8 cellular contexts compared by ENCODE assay signal in genomic region chr6:87155920-87156600, GRCh38. TPM values are rescaled to one million over a fixed set of nuclear protein-coding genes. Genes with fewer than 3 reads are reported as not detected.
DNase-seq lines count a peak whose midpoint lies in the region; ATAC-seq and TF ChIP-seq lines count a peak whose summit lies in the region.

No MANE protein-coding gene starts in this region.

- H3K36me3 ChIP-seq in gastroesophageal sphincter: no peaks in the 10 kb centered on the region
- H3K36me3 ChIP-seq in neuronal stem cell (replicated peaks in 1 of 2; ENCODE audit: control insufficient read depth in 2 of 2, insufficient read depth in 2 of 2, low read length in 2 of 2): peaks cover 0 to 29% of the 10 kb centered on the region in 2 donors
- no peaks in the 10 kb centered on the region for H3K36me3 ChIP-seq in thyroid gland

- H3K4me1 ChIP-seq in gastroesophageal sphincter (peaks cover 0 to 75% (median 14%) of the 10 kb centered on the region in 3 donors), neuronal stem cell (ENCODE audit: control insufficient read depth in 2 of 2, insufficient read depth in 1 of 2, low read depth in 1 of 2, low read length in 2 of 2) (peaks cover 0 to 7% of the 10 kb centered on the region in 2 donors), thyroid gland (peaks cover 13 to 18% of the 10 kb centered on the region in 2 donors)

- intact Hi-C loops in thyroid gland (cut with DNase I): no loop called here

- no peaks in the 10 kb centered on the region for H3K79me1 ChIP-seq in neuronal stem cell (ENCODE audit: low read depth, low read length)

- TF ChIP-seq POLR2A in gastroesophageal sphincter (IDR thresholded peaks at IDR 0.05) (no peak), thyroid gland (IDR thresholded peaks at IDR 0.05) (no peak)

- H2BK120ac ChIP-seq in neuronal stem cell (ENCODE audit: low read depth, low read length): peak overlapping the region; percentile 28

- no peak overlapping the region for H3K14ac ChIP-seq in neuronal stem cell (ENCODE audit: low read length)

- no peak for TF ChIP-seq EP300 in gastroesophageal sphincter (IDR thresholded peaks at IDR 0.05)

- TF ChIP-seq CTCF in gastroesophageal sphincter (IDR thresholded peaks at IDR 0.05) (no peak), thyroid gland (IDR thresholded peaks at IDR 0.05) (no peak)

- H3K27me3 ChIP-seq in gastroesophageal sphincter (no peaks in the 10 kb centered on the region), neuronal stem cell (ENCODE audit: control insufficient read depth in 3 of 3, insufficient read depth in 3 of 3, low read depth in 1 of 3, low read length in 3 of 3) (no peaks in the 10 kb centered on the region), thyroid gland (no peaks in the 10 kb centered on the region)

- H3K27ac ChIP-seq in gastroesophageal sphincter (peak overlapping the region; percentile 66 to 99 (median 92)), neuronal stem cell (replicated peaks; ENCODE audit: low read length) (peak overlapping the region; percentile 98), thyroid gland (peak overlapping the region; percentile 82 to 95 (median 94))

- H2AFZ ChIP-seq in neuronal stem cell (ENCODE audit: low read length): peak overlapping the region; percentile 94

- H3K9me3 ChIP-seq in gastroesophageal sphincter (no peaks in the 10 kb centered on the region), neuronal stem cell (replicated peaks in 1 of 2; ENCODE audit: control insufficient read depth in 2 of 2, insufficient read depth in 1 of 2, low read depth in 1 of 2, low read length in 2 of 2) (peaks cover 0 to 7% of the 10 kb centered on the region in 2 donors), thyroid gland (no peaks in the 10 kb centered on the region)

- H3K4me3 ChIP-seq in gastroesophageal sphincter: peak overlapping the region; percentile 70 to 85
- H3K4me3 ChIP-seq in neuronal stem cell (ENCODE audit: low read length in 2 of 2): peak overlapping the region; percentile 79 to 99
- H3K4me3 ChIP-seq in thyroid gland (replicated peaks in 1 of 3): peak overlapping the region; percentile 75 to 88 (median 77)

- peak overlapping the region; percentile 94 for H3K4ac ChIP-seq in neuronal stem cell (ENCODE audit: low read length)

- H3K4me2 ChIP-seq in neuronal stem cell (ENCODE audit: insufficient read depth, low read length, poor library complexity, severe bottlenecking): peak overlapping the region; percentile 84

- H3K9ac ChIP-seq in neuronal stem cell (ENCODE audit: low read depth, low read length, poor library complexity): peak overlapping the region; percentile 96

- WGBS in gastroesophageal sphincter (ENCODE audit: low coverage in 1 of 2), 2 donors: 0% methylated on average over 6 to 18 of the region's 35 CpGs
- no CpG with 5 or more reads among the region's 35 CpGs for WGBS in neuronal stem cell (ENCODE audit: extremely low coverage in 2 of 2, insufficient read length in 2 of 2, insufficient replicate concordance in 1 of 2), 2 donors
- 1% methylated on average over 35 of the region's 35 CpGs for WGBS in thyroid gland, 2 donors

- peak overlapping the region; percentile 75 for H2BK12ac ChIP-seq in neuronal stem cell (ENCODE audit: low read length)

- H3K23ac ChIP-seq in neuronal stem cell (ENCODE audit: low read depth, low read length, poor library complexity): peak overlapping the region; percentile 92

- peak overlapping the region; percentile 99 for H2BK15ac ChIP-seq in neuronal stem cell (ENCODE audit: low read length)

- DNase-seq in NCI-H1092 treated with DMSO at 0.1 percent for 48 hours (lab: John Stamatoyannopoulos, UW) (peak; percentile 27), NCI-H1092 (lab: John Stamatoyannopoulos, UW) (no peak), OCI-M1 (lab: John Stamatoyannopoulos, UW) (peak; percentile 83), neuronal stem cell (ENCODE audit: low spot score) (peak; percentile 85), thyroid gland (peak; percentile 41 to 54)
- DNase-seq in activated effector memory CD4-positive, alpha-beta T cell treated with Interleukin-2 at 50 U/mL for 16 hours: peak; percentile 48

- peak; percentile 3 for ATAC-seq in HG02840 (IDR thresholded peaks at IDR 0.05; ENCODE audit: low FRiP score, unreplicated experiment)
- ATAC-seq in gastroesophageal sphincter: peak; percentile 1

- peak overlapping the region; percentile 100 for H4K91ac ChIP-seq in neuronal stem cell (ENCODE audit: low read depth, low read length, poor library complexity)

- H2AK5ac ChIP-seq in neuronal stem cell (ENCODE audit: low read depth, low read length): peak overlapping the region; percentile 96

- H4K8ac ChIP-seq in neuronal stem cell (ENCODE audit: low read depth, low read length): peak overlapping the region; percentile 100

- peak overlapping the region; percentile 99 for H3K18ac ChIP-seq in neuronal stem cell (ENCODE audit: low read length)

- peak overlapping the region; percentile 99 for H2BK5ac ChIP-seq in neuronal stem cell (ENCODE audit: low read length)

RNA-seq across cellular contexts. Expression of gene ZNF292, which starts 0.7 kb away (rescaled TPM):
- total RNA-seq in gastroesophageal sphincter: 10 to 100 TPM; 23.9 to 82.3 (median 54.5) TPM
- polyA plus RNA-seq in neuronal stem cell (2013, experiment 1 of 2): 25.0 TPM
- polyA plus RNA-seq in neuronal stem cell (2013, experiment 2 of 2): 27.0 TPM
- 10 to 100 TPM; 46.2 to 55.5 (median 50.1) TPM for total RNA-seq in thyroid gland
